In genomic region chr19:46015961-46016425, GRCh38 we compare ENCODE assay signal across 9 cellular contexts. TPM values are rescaled to one million over a fixed set of nuclear protein-coding genes. Genes with fewer than 3 reads are reported as not detected.
A peak's percentile ranks its signal among the peaks of the same experiment; 100 is the strongest.
DNase-seq lines count a peak whose midpoint lies in the region; ATAC-seq and TF ChIP-seq lines count a peak whose summit lies in the region.
"Had no signal": no experiment of that assay in that cellular context is flagged by ENCODE, and none has a peak within 500 bp of the region (broad histone marks: within the 10 kb centered on the region; RNA-seq: fewer than 3 reads in every experiment).

No MANE protein-coding gene starts in this region.

- H3K4me1 ChIP-seq in ACC112 (ENCODE audit: control insufficient read depth, insufficient read depth, low read length, unreplicated experiment) (peaks cover 3% of the 10 kb centered on the region), fibroblast of lung (ENCODE audit: control insufficient read depth, extremely low read depth, insufficient read depth, low read length) (peaks cover 5% of the 10 kb centered on the region), ovary (ENCODE audit: insufficient read depth) (peaks cover 8% of the 10 kb centered on the region)

- H3K79me2 ChIP-seq in ACC112 (ENCODE audit: control insufficient read depth, insufficient read depth, low read length, unreplicated experiment), result no peaks in the 10 kb centered on the region
- no peaks in the 10 kb centered on the region for H3K79me2 ChIP-seq in fibroblast of lung (ENCODE audit: control insufficient read depth, insufficient read depth, low read length)

- no peak for TF ChIP-seq EP300 in ovary (IDR thresholded peaks at IDR 0.05)

- ATAC-seq in HG02642 (IDR thresholded peaks at IDR 0.05; ENCODE audit: poor library complexity, unreplicated experiment) (peak; percentile 12), HG03095 (IDR thresholded peaks at IDR 0.05; ENCODE audit: unreplicated experiment) (no peak)

- H3K9ac ChIP-seq in fibroblast of lung (ENCODE audit: insufficient read depth, low read length), result no peak overlapping the region

- no peaks in the 10 kb centered on the region for H3K9me3 ChIP-seq in fibroblast of lung (ENCODE audit: control insufficient read depth, insufficient read depth, low read depth, low read length)
- H3K9me3 ChIP-seq in ovary, result no peaks in the 10 kb centered on the region

- H3K4me3 ChIP-seq in ACC112 (ENCODE audit: low read depth, low read length), result peak overlapping the region; percentile 78
- peak overlapping the region; percentile 31 to 64 (median 61) for H3K4me3 ChIP-seq in fibroblast of lung (replicated peaks in 1 of 4; ENCODE audit: control extremely low read depth in 1 of 4, insufficient read depth in 1 of 4, low read depth in 3 of 4, low read length in 4 of 4)
- H3K4me3 ChIP-seq in ovary, result peak overlapping the region; percentile 54

- no peak overlapping the region for H3K27ac ChIP-seq in ACC112 (ENCODE audit: low read depth, low read length)
- H3K27ac ChIP-seq in fibroblast of lung (ENCODE audit: insufficient read depth, low read length), result no peak overlapping the region
- no peak overlapping the region for H3K27ac ChIP-seq in ovary

- DNase-seq in activated T-cell treated with anti-CD3 and anti-CD28 coated beads for 4 hours, result peak; percentile 27
- no peak for DNase-seq in fibroblast of lung (ENCODE audit: low read depth in 2 of 2)
- DNase-seq in ovary, result no peak
- no peak for DNase-seq in GDM1 (lab: John Stamatoyannopoulos, UW)
- DNase-seq in anterior cingulate cortex (lab: John Stamatoyannopoulos, UW), result no peak

- peak overlapping the region; percentile 100 for H3K4me2 ChIP-seq in fibroblast of lung (ENCODE audit: extremely low read depth, insufficient read depth, low read length)

- TF ChIP-seq CTCF in fibroblast of lung (conservative IDR thresholded peaks at IDR 0.05 in 1 of 2, IDR thresholded peaks at IDR 0.05 in 1 of 2; ENCODE audit: low read depth in 1 of 2, low read length in 2 of 2) (no peak), ovary (IDR thresholded peaks at IDR 0.05) (no peak)

- H3K27me3 ChIP-seq in ACC112 (ENCODE audit: insufficient read depth, low read length) (peaks cover 10% of the 10 kb centered on the region), fibroblast of lung (ENCODE audit: control insufficient read depth, insufficient read depth, low read length) (peaks cover 7% of the 10 kb centered on the region), ovary (peaks cover 4% of the 10 kb centered on the region)

- H3K36me3 ChIP-seq in ACC112 (ENCODE audit: insufficient read depth, low read length) (no peaks in the 10 kb centered on the region), fibroblast of lung (ENCODE audit: control insufficient read depth, insufficient read depth, low read length) (no peaks in the 10 kb centered on the region), ovary (no peaks in the 10 kb centered on the region)

- H2AFZ ChIP-seq in ACC112 (ENCODE audit: low read length, unreplicated experiment) (no peak overlapping the region), fibroblast of lung (ENCODE audit: low read length) (no peak overlapping the region)

- intact Hi-C loops in ovary (cut with DNase I), result no loop called here

- WGBS in ovary, 3 donors, result 2 to 3% (median 2%) methylated on average over 39 to 54 of the region's 54 CpGs

- H4K20me1 ChIP-seq in fibroblast of lung (ENCODE audit: control insufficient read depth, extremely low read depth, insufficient read depth, low read length), result no peaks in the 10 kb centered on the region

- no peak for TF ChIP-seq POLR2A in ovary (IDR thresholded peaks at IDR 0.05)

RNA-seq across cellular contexts. Expression of gene PGLYRP1, which starts 6.9 kb away (rescaled TPM):
- not detected in 2 replicates for total RNA-seq in fibroblast of lung
- polyA plus RNA-seq in fibroblast of lung, result not detected in 2 replicates
- polyA plus RNA-seq in fibroblast of lung (2012), result not detected in 2 replicates
- not detected in 2 replicates for polyA minus RNA-seq in fibroblast of lung (ENCODE audit: low replicate concordance)
- not detected for total RNA-seq in ovary
- not detected for polyA plus RNA-seq in ovary
- total RNA-seq: subcutaneous adipose tissue had no signal

RNA-seq across cellular contexts. Expression of gene CCDC61, which starts 20.7 kb away (rescaled TPM):
- total RNA-seq in fibroblast of lung (5.6 and 8.9 TPM in 2 replicates), ovary (10 to 100 TPM in 6 of 7 donors, 1 to 10 TPM in 1; 7.6 to 19.6 (median 16.6) TPM)
- polyA plus RNA-seq in fibroblast of lung (4.5 and 5.0 TPM in 2 replicates), ovary (10 to 100 TPM in 1 of 2 donors, 1 to 10 TPM in 1; 2.7 to 12.5 TPM)
- polyA plus RNA-seq in fibroblast of lung (2012), result 7.3 and 10.1 TPM in 2 replicates
- 5.7 and 8.8 TPM in 2 replicates for polyA minus RNA-seq in fibroblast of lung (ENCODE audit: low replicate concordance)

RNA-seq across cellular contexts. Expression of gene IGFL4, which starts 24.8 kb away (rescaled TPM):
- not detected in 2 replicates for total RNA-seq in fibroblast of lung
- polyA plus RNA-seq in fibroblast of lung, result not detected in 2 replicates
- polyA plus RNA-seq in fibroblast of lung (2012), result not detected in 2 replicates
- polyA minus RNA-seq in fibroblast of lung (ENCODE audit: low replicate concordance), result not detected in 2 replicates
- not detected for total RNA-seq in ovary
- polyA plus RNA-seq in ovary, result not detected
- total RNA-seq: subcutaneous adipose tissue had no signal

RNA-seq across cellular contexts. Expression of gene NOVA2, which starts 42.3 kb away (rescaled TPM):
- total RNA-seq in fibroblast of lung (not detected in 2 replicates), ovary (1 to 10 TPM in 5 of 7 donors, under 1 TPM in 2; 0.23 to 4.8 (median 2.2) TPM)
- polyA plus RNA-seq in fibroblast of lung (0.01 and 0.03 TPM in 2 replicates), ovary (1 to 10 TPM; 1.5 to 3.5 TPM)
- 0.03 and 0.12 TPM in 2 replicates for polyA plus RNA-seq in fibroblast of lung (2012)
- polyA minus RNA-seq in fibroblast of lung (ENCODE audit: low replicate concordance), result 0.04 TPM in 1 of 2 replicates, not detected in the other
